ENCODE assay signal across 18 cellular contexts in the genomic region with DNA sequence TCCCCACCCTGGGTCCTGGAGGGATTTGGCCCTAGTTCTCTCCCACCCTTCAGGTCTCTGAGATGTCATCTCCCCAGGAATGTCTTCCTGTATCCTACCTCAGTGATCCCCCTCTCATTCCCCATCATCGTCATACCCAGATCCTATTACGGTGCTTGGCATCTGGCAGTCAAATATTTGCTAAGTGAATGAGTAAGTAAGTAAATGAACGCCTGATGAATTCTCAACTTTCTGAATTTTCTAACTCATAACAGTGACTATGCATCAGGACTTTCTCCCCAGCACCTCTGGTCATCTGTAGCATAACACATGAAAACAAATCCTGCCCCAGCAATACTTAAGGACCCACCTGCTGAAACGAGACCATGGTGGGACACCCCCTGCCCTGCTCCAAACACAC.
DNase-seq lines count a peak whose midpoint lies in the region; ATAC-seq and TF ChIP-seq lines count a peak whose summit lies in the region.
"Had no signal": no experiment of that assay in that cellular context is flagged by ENCODE, and none has a peak within 500 bp of the region (broad histone marks: within the 10 kb centered on the region; RNA-seq: fewer than 3 reads in every experiment).

No MANE protein-coding gene starts in this region.

- DNase-seq in DMS53 treated with DMSO at 0.1 percent for 48 hours (lab: John Stamatoyannopoulos, UW; ENCODE audit: unreplicated experiment) (peak; percentile 91), OCI-LY7 (ENCODE audit: low spot score) (no peak), kidney tubule cell (ENCODE audit: low spot score) (peak; percentile 56), smooth muscle cell (lab: John Stamatoyannopoulos, UW; ENCODE audit: unreplicated experiment) (no peak), amygdala (lab: John Stamatoyannopoulos, UW) (no peak), GF-D8 (lab: John Stamatoyannopoulos, UW) (no peak)
- DNase-seq: CD4-positive, alpha-beta T cell; GOT3; HFFc6; MM.1S; NCI-H1930; NCI-H2171; NCI-H510A; NCI-H82; T-cell had no signal

- no TSS peak for BruUV-seq in OCI-LY7 (replicated peaks; lab: Mats Ljungman, UMichigan)

- no peaks in the 10 kb centered on the region for H3F3A ChIP-seq in smooth muscle cell (ENCODE audit: low read depth)

- H3K9me3 ChIP-seq in OCI-LY7 (ENCODE audit: low read length) (no peaks in the 10 kb centered on the region), smooth muscle cell (replicated peaks; ENCODE audit: low read depth) (no peaks in the 10 kb centered on the region)

- H3K4me2 ChIP-seq in OCI-LY7 (ENCODE audit: low read length) (peak overlapping the region; percentile 38; the same call in 1 of the 2 replicates), smooth muscle cell (no peak overlapping the region)

- no peak overlapping the region for H3K9ac ChIP-seq in smooth muscle cell (ENCODE audit: low read depth)

- peaks cover 32% of the 10 kb centered on the region for H3K4me1 ChIP-seq in OCI-LY7 (ENCODE audit: insufficient read depth, low read length, poor library complexity, severe bottlenecking)
- no peaks in the 10 kb centered on the region for H3K4me1 ChIP-seq in smooth muscle cell (ENCODE audit: low read depth)

- H3K4me3 ChIP-seq in OCI-LY7 (ENCODE audit: low read depth, low read length, poor library complexity, severe bottlenecking) (no peak overlapping the region), smooth muscle cell (no peak overlapping the region)

- H2AFZ ChIP-seq in OCI-LY7 (ENCODE audit: low read length) = no peak overlapping the region
- H2AFZ ChIP-seq in smooth muscle cell (ENCODE audit: low read depth) = no peak overlapping the region

- H3K36me3 ChIP-seq in OCI-LY7 (ENCODE audit: insufficient read depth, low read length) (peaks cover 5% of the 10 kb centered on the region; the same call in 1 of the 2 replicates), smooth muscle cell (ENCODE audit: low read depth) (no peaks in the 10 kb centered on the region)

- H3K27ac ChIP-seq in 22Rv1 (peak overlapping the region; percentile 17; the same call in 1 of the 2 replicates), OCI-LY7 (ENCODE audit: low read depth, low read length, poor library complexity, severe bottlenecking) (no peak overlapping the region), smooth muscle cell (ENCODE audit: low read depth) (no peak overlapping the region)
- H3K27ac ChIP-seq: RWPE1 had no signal

- H3K79me2 ChIP-seq in OCI-LY7 (ENCODE audit: insufficient read depth, low read depth, low read length) (no peaks in the 10 kb centered on the region), smooth muscle cell (ENCODE audit: low read depth) (no peaks in the 10 kb centered on the region)

- H3K27me3 ChIP-seq in smooth muscle cell (ENCODE audit: low read depth) = peaks cover 11% of the 10 kb centered on the region

- TF ChIP-seq CTCF in 22Rv1 (IDR thresholded peaks at IDR 0.05) (no peak), OCI-LY7 (conservative IDR thresholded peaks at IDR 0.05; ENCODE audit: low read length) (no peak), smooth muscle cell (IDR thresholded peaks at IDR 0.05; ENCODE audit: borderline replicate concordance, insufficient read depth, poor library complexity, severe bottlenecking) (no peak)

- no peaks in the 10 kb centered on the region for H3K9me2 ChIP-seq in OCI-LY7 (ENCODE audit: insufficient read depth, low read length)

- POLR2A ChIA-PET in OCI-LY7 (lab: Charles Lee) = interaction anchor here (2.6 kb wide), 1 partner anchor 10 kb away, joined by 9 read pairs; no protein-coding TSS in a partner anchor

- CTCF ChIA-PET in OCI-LY7 (lab: Charles Lee; ENCODE audit: unreplicated experiment) = no interaction called here

- ATAC-seq in GM21515 (IDR thresholded peaks at IDR 0.05; ENCODE audit: unreplicated experiment) = no peak
- ATAC-seq: T-cell had no signal

- H4K20me1 ChIP-seq in OCI-LY7 (ENCODE audit: insufficient read depth, low read length) = no peaks in the 10 kb centered on the region
- no peaks in the 10 kb centered on the region for H4K20me1 ChIP-seq in smooth muscle cell (ENCODE audit: low read depth)

- WGBS in smooth muscle cell (ENCODE audit: low lambda C conversion rate) = 88% methylated on average over 4 of the region's 4 CpGs

- intact Hi-C loops in OCI-LY7 (cut with micrococcal nuclease; ENCODE audit: unreplicated experiment) = no loop called here

Comparison
In these comparisons a context has a peak if more than half of its experiments do, and no peak if none do; other contexts are left out.
1. DNase-seq: peak in DMS53 treated with DMSO at 0.1 percent for 48 hours (single experiment) and kidney tubule cell (single experiment); none in OCI-LY7 (single experiment), smooth muscle cell (single experiment), amygdala (0 of 56) and GF-D8 (single experiment).